1 cellular context compared by ENCODE assay signal in the genomic region with DNA sequence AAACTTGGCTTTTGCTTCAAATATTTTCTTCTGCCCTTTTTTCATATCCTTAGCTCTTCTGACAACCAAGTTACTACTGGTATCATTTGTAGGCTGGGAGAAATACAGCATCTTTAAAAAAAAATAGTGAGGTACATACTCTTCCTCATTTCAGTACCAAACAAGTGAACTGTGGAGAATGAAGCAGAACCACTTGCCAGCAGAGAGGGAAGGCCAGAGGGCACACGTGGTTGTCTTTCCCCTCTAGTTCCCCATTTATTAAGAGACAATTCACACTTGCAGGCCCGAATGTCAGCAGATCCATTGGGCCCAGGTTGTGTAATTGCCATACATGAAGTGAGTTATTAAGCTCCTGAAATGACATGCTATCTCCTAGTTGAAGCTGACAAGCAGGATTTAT.
A peak's percentile ranks its signal among the peaks of the same experiment; 100 is the strongest.
TF ChIP-seq lines count a peak whose summit lies in the region.

No MANE protein-coding gene starts in this region.

TF ChIP-seq in GM12878, 131 proteins besides CTCF, POLR2A, EP300 and RAD21 (continued from another document):
- TF ChIP-seq IKZF2 (IDR thresholded peaks at IDR 0.05), result peak; percentile 74 to 76
- no peak for TF ChIP-seq JUND (IDR thresholded peaks at IDR 0.05; ENCODE audit: low read depth, low read length)
- no peak for TF ChIP-seq STAT3 (IDR thresholded peaks at IDR 0.05; ENCODE audit: low read depth, low read length)
- TF ChIP-seq ZNF687 (IDR thresholded peaks at IDR 0.05), result peak; percentile 92
- TF ChIP-seq RB1 (IDR thresholded peaks at IDR 0.05; ENCODE audit: borderline replicate concordance), result no peak
- TF ChIP-seq MEF2A (IDR thresholded peaks at IDR 0.05; ENCODE audit: insufficient read depth, low read depth, low read length), result no peak
- no peak for TF ChIP-seq BRCA1 (IDR thresholded peaks at IDR 0.05; ENCODE audit: low read depth, low read length)
- TF ChIP-seq RAD51 (IDR thresholded peaks at IDR 0.05), result peak; percentile 85
- TF ChIP-seq PAX5 (IDR thresholded peaks at IDR 0.05; ENCODE audit: borderline replicate concordance, low read depth, low read length), result peak; percentile 50; the same call in 1 of the 2 replicates
- TF ChIP-seq MTA3 (IDR thresholded peaks at IDR 0.05; ENCODE audit: borderline replicate concordance, low read length), result 0 out of 2 replicates have a peak, but pooled peaks have one; percentile 19
- no peak for TF ChIP-seq ZSCAN29 (IDR thresholded peaks at IDR 0.05)
- 0 out of 2 replicates have a peak, but pooled peaks have one; percentile 54 for TF ChIP-seq POLR2AphosphoS5 (IDR thresholded peaks at IDR 0.05; ENCODE audit: low read length)
- peak; percentile 40; the same call in 1 of the 2 replicates for TF ChIP-seq EED (IDR thresholded peaks at IDR 0.05; ENCODE audit: low read depth)
